Comparison of ENCODE assay signal across 15 cellular contexts in genomic region chr18:58484989-58485962, GRCh38.
DNase-seq lines count a peak whose midpoint lies in the region; ATAC-seq, FAIRE-seq and TF ChIP-seq lines count a peak whose summit lies in the region.
"Had no signal": no experiment of that assay in that cellular context is flagged by ENCODE, and none has a peak within 500 bp of the region (broad histone marks: within the 10 kb centered on the region; RNA-seq: fewer than 3 reads in every experiment).

No MANE protein-coding gene starts in this region.

- H3K4me3 ChIP-seq in SK-N-SH (ENCODE audit: low read depth in 2 of 2, low read length in 1 of 2) (no peak overlapping the region), small intestine (ENCODE audit: low read depth in 1 of 2, low read length in 2 of 2) (no peak overlapping the region), stomach (no peak overlapping the region)
- H3K4me3 ChIP-seq: gastrocnemius medialis, lower lobe of right lung, thoracic aorta had no signal

- H3K9me3 ChIP-seq in SK-N-SH (no peaks in the 10 kb centered on the region), small intestine (ENCODE audit: control insufficient read depth, low read depth) (no peaks in the 10 kb centered on the region), stomach (no peaks in the 10 kb centered on the region)
- H3K9me3 ChIP-seq: gastrocnemius medialis, lower lobe of right lung, thoracic aorta had no signal

- WGBS in SK-N-SH (ENCODE audit: low lambda C conversion rate) = 71% methylated on average over 16 of the region's 19 CpGs
- WGBS in small intestine, 3 donors = 36 to 45% (median 43%) methylated on average over 19 of the region's 19 CpGs
- WGBS in stomach, 5 donors = 45 to 57% (median 49%) methylated on average over 18 to 19 of the region's 19 CpGs

- TF ChIP-seq CTCF in SK-N-SH (IDR thresholded peaks at IDR 0.05) = no peak
- no peak for TF ChIP-seq CTCF in WTC11 (IDR thresholded peaks at IDR 0.05)
- TF ChIP-seq CTCF in stomach (IDR thresholded peaks at IDR 0.05) = no peak

- TF ChIP-seq POLR2A in stomach (IDR thresholded peaks at IDR 0.05) = no peak

- DNase-seq in SK-N-SH = peak; percentile 48
- peak; percentile 34 for DNase-seq in WTC11 (ENCODE audit: low spot score)
- peak; percentile 69 for DNase-seq in iPS-NIHi7 (ENCODE audit: extremely low spot score)
- DNase-seq in small intestine = peak; percentile 39
- no peak for DNase-seq in occipital lobe (lab: John Stamatoyannopoulos, UW)
- DNase-seq in NCI-H1048 (lab: John Stamatoyannopoulos, UW) = no peak
- no peak for DNase-seq in stomach
- DNase-seq: activated CD8-positive, alpha-beta T cell treated with anti-CD3 and anti-CD28 coated beads, Interleukin-2, amount 10 ng/mL, durations not matched to agents 7 days and 5 days; DND-41; gastrocnemius medialis; lower lobe of right lung had no signal

- TF ChIP-seq RAD21 in SK-N-SH (IDR thresholded peaks at IDR 0.05; ENCODE audit: low read length) = no peak

- no peaks in the 10 kb centered on the region for H3K9me2 ChIP-seq in SK-N-SH

- peak overlapping the region; percentile 28 for H3K4me3 Mint-ChIP-seq in WTC11
- H3K4me3 Mint-ChIP-seq: activated CD8-positive, alpha-beta T cell treated with anti-CD3 and anti-CD28 coated beads, Interleukin-2, amount 10 ng/mL, durations not matched to agents 7 days and 5 days; activated naive CD8-positive, alpha-beta T cell; T-helper 2 cell treated with Interferon-gamma antibody and Interleukin-4, amounts not matched to agents 5 μg/mL and 100 μg/mL, for 36 hours had no signal

- 0 out of 4 replicates have a peak overlapping the region, but pooled peaks of 1 of the 2 experiments have one; percentile 17 for H3K27ac ChIP-seq in SK-N-SH (ENCODE audit: low read depth in 2 of 2, low read length in 1 of 2)
- no peak overlapping the region for H3K27ac ChIP-seq in small intestine (ENCODE audit: low read depth in 1 of 2, low read length in 1 of 2)
- H3K27ac ChIP-seq in stomach = no peak overlapping the region
- H3K27ac ChIP-seq: gastrocnemius medialis, lower lobe of right lung, thoracic aorta had no signal

- ATAC-seq in SK-N-SH treated with all-trans-retinoic acid at 6 μM for 48 hours (no peak), WTC11 (peak; percentile 89)
- ATAC-seq: activated CD8-positive, alpha-beta T cell treated with anti-CD3 and anti-CD28 coated beads, Interleukin-2, amount 10 ng/mL, durations not matched to agents 7 days and 5 days; gastrocnemius medialis; lower lobe of right lung had no signal

- H3K36me3 ChIP-seq in SK-N-SH (replicated peaks in 1 of 2; ENCODE audit: control insufficient read depth in 1 of 2, insufficient read depth in 2 of 2, low read length in 1 of 2) = no peaks in the 10 kb centered on the region
- no peaks in the 10 kb centered on the region for H3K36me3 ChIP-seq in small intestine (ENCODE audit: control insufficient read depth in 2 of 2, insufficient read depth in 2 of 2, low read length in 2 of 2)
- H3K36me3 ChIP-seq in stomach = no peaks in the 10 kb centered on the region
- H3K36me3 ChIP-seq: gastrocnemius medialis, lower lobe of right lung, thoracic aorta had no signal

- H3K9me3 Mint-ChIP-seq in WTC11 = no peaks in the 10 kb centered on the region
- H3K9me3 Mint-ChIP-seq: T-helper 2 cell treated with Interferon-gamma antibody and Interleukin-4, amounts not matched to agents 5 μg/mL and 100 μg/mL, for 36 hours had no signal

- H3K9ac ChIP-seq in SK-N-SH = no peak overlapping the region

- peaks cover 0 to 10% of the 10 kb centered on the region in 2 experiments; a peak in 1 of 4 replicates for H3K4me1 ChIP-seq in SK-N-SH (ENCODE audit: control insufficient read depth in 1 of 2, insufficient read depth in 2 of 2, low read depth in 1 of 2, low read length in 1 of 2)
- peaks cover 0 to 2% of the 10 kb centered on the region in 2 donors for H3K4me1 ChIP-seq in small intestine (ENCODE audit: control insufficient read depth in 2 of 2, insufficient read depth in 1 of 2, low read depth in 1 of 2, low read length in 1 of 2)
- H3K4me1 ChIP-seq in stomach = peaks cover 0 to 4% (median 0%) of the 10 kb centered on the region in 4 donors
- H3K4me1 ChIP-seq: gastrocnemius medialis, lower lobe of right lung had no signal

- no peaks in the 10 kb centered on the region for H4K20me1 ChIP-seq in SK-N-SH (ENCODE audit: insufficient read depth)

- no peak overlapping the region for H2AFZ ChIP-seq in SK-N-SH (ENCODE audit: low read depth)

- FAIRE-seq in small intestine (lab: Jason Lieb, UNC) = no peak

- H3K4me2 ChIP-seq in SK-N-SH = no peak overlapping the region

- no peaks in the 10 kb centered on the region for H3F3A ChIP-seq in SK-N-SH (replicated peaks; ENCODE audit: insufficient read depth)

- peak overlapping the region; percentile 71 for H3K27ac Mint-ChIP-seq in WTC11
- H3K27ac Mint-ChIP-seq: activated CD8-positive, alpha-beta T cell treated with anti-CD3 and anti-CD28 coated beads, Interleukin-2, amount 10 ng/mL, durations not matched to agents 7 days and 5 days; activated naive CD8-positive, alpha-beta T cell; T-helper 2 cell treated with Interferon-gamma antibody and Interleukin-4, amounts not matched to agents 5 μg/mL and 100 μg/mL, for 36 hours had no signal

- POLR2A ChIA-PET in SK-N-SH (lab: Yijun Ruan, JAX) = interaction anchor here (1.2 kb wide), 1 partner anchor 26 kb away, joined by 3 read pairs; no protein-coding TSS in a partner anchor
- POLR2A ChIA-PET in WTC11 (lab: Charles Lee) = no interaction called here

- H3K27me3 ChIP-seq in SK-N-SH (ENCODE audit: insufficient read depth) (no peaks in the 10 kb centered on the region), small intestine (ENCODE audit: control insufficient read depth in 2 of 2, insufficient read depth in 2 of 2, low read length in 2 of 2) (no peaks in the 10 kb centered on the region), stomach (peaks cover 0 to 7% (median 0%) of the 10 kb centered on the region in 3 donors)
- H3K27me3 ChIP-seq: gastrocnemius medialis had no signal

- CTCF ChIA-PET in SK-N-SH (lab: Yijun Ruan, JAX) = interaction anchor here (0.6 to 1.8 kb wide), 7 partner anchors 8 to 442 kb away, joined by 3 to 15 read pairs (median 5); no protein-coding TSS in a partner anchor
- CTCF ChIA-PET in WTC11 (lab: Charles Lee) = interaction anchor here (0.8 to 2.9 kb wide), 19 partner anchors 9 to 585 kb away, joined by 3 to 31 read pairs (median 4); no protein-coding TSS in a partner anchor

- TF ChIP-seq EP300 in SK-N-SH (IDR thresholded peaks at IDR 0.05; ENCODE audit: borderline replicate concordance in 1 of 2, low read depth in 1 of 2, low read length in 1 of 2) = no peak
- no peak for TF ChIP-seq EP300 in stomach (IDR thresholded peaks at IDR 0.05)

- H3K36me3 Mint-ChIP-seq in WTC11 = no peaks in the 10 kb centered on the region
- H3K36me3 Mint-ChIP-seq: activated naive CD8-positive, alpha-beta T cell had no signal

- H3K79me2 ChIP-seq in SK-N-SH (ENCODE audit: insufficient read depth) = no peaks in the 10 kb centered on the region

- peaks cover 9% of the 10 kb centered on the region for H3K27me3 Mint-ChIP-seq in WTC11 (ENCODE audit: low read depth)

- intact Hi-C loops in stomach (cut with DNase I; ENCODE audit: low total_unique reads) = no loop called here

- H3K4me1 Mint-ChIP-seq in WTC11 = peaks cover 28% of the 10 kb centered on the region

TF ChIP-seq in SK-N-SH, 30 proteins besides CTCF, POLR2A, EP300 and RAD21 (continues in another document):
- TF ChIP-seq EZH2phosphoT487 (IDR thresholded peaks at IDR 0.05; ENCODE audit: borderline replicate concordance, low read depth) (no peak), TEAD4 (IDR thresholded peaks at IDR 0.05; ENCODE audit: borderline replicate concordance, insufficient read depth) (no peak), SMC3 (IDR thresholded peaks at IDR 0.05; ENCODE audit: low read depth, low read length) (no peak), CHD2 (IDR thresholded peaks at IDR 0.05; ENCODE audit: low read length, partially characterized antibody) (no peak)

TF ChIP-seq in SK-N-SH treated with all-trans-retinoic acid at 6 μM for 48 hours, 23 proteins besides CTCF, POLR2A, EP300 and RAD21 (continues in another document):
- no peak for TF ChIP-seq TOX (CRISPR knock-in tag; IDR thresholded peaks at IDR 0.05; ENCODE audit: borderline replicate concordance)
- no peak for TF ChIP-seq ZNF70 (CRISPR knock-in tag; IDR thresholded peaks at IDR 0.05)
- no peak for TF ChIP-seq ZFP3 (CRISPR knock-in tag; IDR thresholded peaks at IDR 0.05)
- TF ChIP-seq CSRNP3 (CRISPR knock-in tag; IDR thresholded peaks at IDR 0.05) = no peak
- TF ChIP-seq TCF4 (CRISPR knock-in tag; IDR thresholded peaks at IDR 0.05; ENCODE audit: borderline replicate concordance) = no peak
- TF ChIP-seq PPARA (CRISPR knock-in tag; IDR thresholded peaks at IDR 0.05; ENCODE audit: borderline replicate concordance) = no peak

TF ChIP-seq in WTC11, 78 proteins besides CTCF, POLR2A, EP300 and RAD21:
- TF ChIP-seq E2F5 (CRISPR knock-in tag; IDR thresholded peaks at IDR 0.05) = no peak
- TF ChIP-seq MAX (CRISPR knock-in tag; IDR thresholded peaks at IDR 0.05) = peak; percentile 22; the same call in 1 of the 2 replicates
TF ChIP-seq in WTC11: peak in this region for 1.

Comparison
In these comparisons a context has a peak if more than half of its experiments do, and no peak if none do; other contexts are left out.
1. DNase-seq: peak in SK-N-SH (single experiment), WTC11 (single experiment), iPS-NIHi7 (single experiment) and small intestine (single experiment); none in occipital lobe (single experiment), NCI-H1048 (single experiment) and stomach (single experiment).
2. Of the 6 proteins assayed by ChIP-seq in both WTC11 and SK-N-SH: peak only in WTC11: MAX; only in SK-N-SH: none; in both: none; in neither: 5.